ENCODE assay signal across 1 cellular context in genomic region chr11:1834132-1834610, GRCh38.
TF ChIP-seq lines count a peak whose summit lies in the region.

No MANE protein-coding gene starts in this region.

TF ChIP-seq in HepG2, 621 proteins besides CTCF, POLR2A, EP300 and RAD21 (continued from another document and continues in another):
- no peak for TF ChIP-seq ZBTB40 (IDR thresholded peaks at IDR 0.05)
- TF ChIP-seq ZBTB40 (CRISPR knock-in tag; IDR thresholded peaks at IDR 0.05) = 0 out of 2 replicates have a peak, but pooled peaks have one; percentile 16
- TF ChIP-seq KLF12 (CRISPR knock-in tag; IDR thresholded peaks at IDR 0.05; ENCODE audit: borderline replicate concordance) = peak; percentile 68; the same call in 1 of the 2 replicates
- no peak for TF ChIP-seq NR2F6 (IDR thresholded peaks at IDR 0.05)
- TF ChIP-seq NR2F6 (CRISPR knock-in tag; IDR thresholded peaks at IDR 0.05) = peak; percentile 34; the same call in 1 of the 2 replicates
- TF ChIP-seq ZBTB20 (CRISPR knock-in tag; IDR thresholded peaks at IDR 0.05; ENCODE audit: borderline replicate concordance, low read depth) = peak; percentile 37; the same call in 1 of the 2 replicates
- TF ChIP-seq SNRNP70 (IDR thresholded peaks at IDR 0.05; ENCODE audit: low read depth, low read length) = no peak
- TF ChIP-seq ELF4 (CRISPR knock-in tag; IDR thresholded peaks at IDR 0.05; ENCODE audit: borderline replicate concordance) = no peak
- peak; percentile 89 for TF ChIP-seq JUND (CRISPR knock-in tag; IDR thresholded peaks at IDR 0.05)
- TF ChIP-seq LCORL (IDR thresholded peaks at IDR 0.05) = no peak
- peak; percentile 90 for TF ChIP-seq LCORL (CRISPR knock-in tag; IDR thresholded peaks at IDR 0.05)
- TF ChIP-seq MED8 (CRISPR knock-in tag; IDR thresholded peaks at IDR 0.05; ENCODE audit: insufficient replicate concordance) = no peak
- TF ChIP-seq IRF2 (CRISPR knock-in tag; IDR thresholded peaks at IDR 0.05) = peak; percentile 37; the same call in 1 of the 2 replicates
- TF ChIP-seq ZNF276 (CRISPR knock-in tag; IDR thresholded peaks at IDR 0.05; ENCODE audit: low read depth) = no peak
- TF ChIP-seq RFXAP (CRISPR knock-in tag; IDR thresholded peaks at IDR 0.05; ENCODE audit: borderline replicate concordance) = 0 out of 2 replicates have a peak, but pooled peaks have one; percentile 39
- peak; percentile 69; the same call in 1 of the 2 replicates for TF ChIP-seq ZSCAN21 (CRISPR knock-in tag; IDR thresholded peaks at IDR 0.05; ENCODE audit: borderline replicate concordance)
- TF ChIP-seq E2F2 (CRISPR knock-in tag; IDR thresholded peaks at IDR 0.05; ENCODE audit: borderline replicate concordance) = no peak
- TF ChIP-seq ADNP (CRISPR knock-in tag; IDR thresholded peaks at IDR 0.05) = no peak
- no peak for TF ChIP-seq KDM6A (CRISPR knock-in tag; IDR thresholded peaks at IDR 0.05; ENCODE audit: low read depth)
- 0 out of 2 replicates have a peak, but pooled peaks have one; percentile 59 for TF ChIP-seq ZBTB26 (CRISPR knock-in tag; IDR thresholded peaks at IDR 0.05; ENCODE audit: borderline replicate concordance)
- TF ChIP-seq CEBPG (CRISPR knock-in tag; IDR thresholded peaks at IDR 0.05) = no peak
- TF ChIP-seq KLF11 (CRISPR knock-in tag; IDR thresholded peaks at IDR 0.05) = no peak
- TF ChIP-seq ZNF354B (CRISPR knock-in tag; IDR thresholded peaks at IDR 0.05) = 0 out of 2 replicates have a peak, but pooled peaks have one; percentile 32
- peak; percentile 89; the same call in 1 of the 2 replicates for TF ChIP-seq CSRNP1 (CRISPR knock-in tag; IDR thresholded peaks at IDR 0.05)
- peak; percentile 93 for TF ChIP-seq ZNF296 (CRISPR knock-in tag; conservative IDR thresholded peaks at IDR 0.05)
- TF ChIP-seq HOXA3 (CRISPR knock-in tag; IDR thresholded peaks at IDR 0.05) = peak; percentile 59; the same call in 1 of the 2 replicates
- TF ChIP-seq ZC3H4 (CRISPR knock-in tag; IDR thresholded peaks at IDR 0.05; ENCODE audit: borderline replicate concordance) = no peak
- TF ChIP-seq ZNF496 (CRISPR knock-in tag; IDR thresholded peaks at IDR 0.05; ENCODE audit: insufficient replicate concordance) = no peak
- TF ChIP-seq MIXL1 (CRISPR knock-in tag; IDR thresholded peaks at IDR 0.05) = no peak
- no peak for TF ChIP-seq SIX4 (CRISPR knock-in tag; IDR thresholded peaks at IDR 0.05)
- TF ChIP-seq ZNF10 (CRISPR knock-in tag; IDR thresholded peaks at IDR 0.05; ENCODE audit: borderline replicate concordance, low read depth) = no peak
- TF ChIP-seq HNF1B (CRISPR knock-in tag; IDR thresholded peaks at IDR 0.05) = peak; percentile 69; the same call in 1 of the 2 replicates
- peak; percentile 36; the same call in 1 of the 2 replicates for TF ChIP-seq PHF8 (CRISPR knock-in tag; IDR thresholded peaks at IDR 0.05)
- no peak for TF ChIP-seq PCBP1 (IDR thresholded peaks at IDR 0.05; ENCODE audit: borderline replicate concordance, low read depth, low read length)
- peak; percentile 64 for TF ChIP-seq ATF3 (CRISPR knock-in tag; IDR thresholded peaks at IDR 0.05)
- TF ChIP-seq SOX5 (CRISPR knock-in tag; IDR thresholded peaks at IDR 0.05; ENCODE audit: borderline replicate concordance) = no peak
- TF ChIP-seq RARA (CRISPR knock-in tag; IDR thresholded peaks at IDR 0.05) = peak; percentile 55
- TF ChIP-seq ZNF652 (CRISPR knock-in tag; IDR thresholded peaks at IDR 0.05; ENCODE audit: borderline replicate concordance, low read depth) = no peak
- TF ChIP-seq PRDM10 (CRISPR knock-in tag; IDR thresholded peaks at IDR 0.05; ENCODE audit: low read depth) = peak; percentile 78
- TF ChIP-seq ZNF501 (CRISPR knock-in tag; IDR thresholded peaks at IDR 0.05) = 0 out of 2 replicates have a peak, but pooled peaks have one; percentile 38
- no peak for TF ChIP-seq RARG (CRISPR knock-in tag; IDR thresholded peaks at IDR 0.05; ENCODE audit: low read depth)
- no peak for TF ChIP-seq KLF6 (CRISPR knock-in tag; IDR thresholded peaks at IDR 0.05)
- no peak for TF ChIP-seq GPN1 (CRISPR knock-in tag; IDR thresholded peaks at IDR 0.05; ENCODE audit: borderline replicate concordance)
